8 cellular contexts compared by ENCODE assay signal in genomic region chr21:44873356-44874239, GRCh38. TPM values are rescaled to one million over a fixed set of nuclear protein-coding genes. Genes with fewer than 3 reads are reported as not detected.
DNase-seq lines count a peak whose midpoint lies in the region; ATAC-seq and TF ChIP-seq lines count a peak whose summit lies in the region.

TSS of gene PTTG1IP (minus strand) at chr21:44873690. CDS start at chr21:44873616, 74 bp downstream.

- H3K9me3 ChIP-seq in suprapubic skin: no peaks in the 10 kb centered on the region

- no peaks in the 10 kb centered on the region for H3K9me3 Mint-ChIP-seq in activated naive CD4-positive, alpha-beta T cell treated with anti-CD3 and anti-CD28 coated beads, Interleukin-2, amount 50 U/mL, for 72 hours

- peak; percentile 75 for ATAC-seq in HG02623 (IDR thresholded peaks at IDR 0.05; ENCODE audit: unreplicated experiment)
- ATAC-seq in activated naive CD4-positive, alpha-beta T cell treated with anti-CD3 and anti-CD28 coated beads, Interleukin-2, amount 50 U/mL, for 72 hours: peak; percentile 81 to 83

- WGBS in suprapubic skin: 0% methylated on average over 24 of the region's 123 CpGs

- H3K27me3 ChIP-seq in suprapubic skin: no peaks in the 10 kb centered on the region

- peaks cover 6 to 9% of the 10 kb centered on the region in 2 donors for H3K36me3 Mint-ChIP-seq in activated naive CD4-positive, alpha-beta T cell treated with anti-CD3 and anti-CD28 coated beads, Interleukin-2, amount 50 U/mL, for 72 hours

- H3K27ac ChIP-seq in suprapubic skin: peak within 1 kb of the TSS; percentile 92

- H3K27ac Mint-ChIP-seq in activated naive CD4-positive, alpha-beta T cell treated with anti-CD3 and anti-CD28 coated beads, Interleukin-2, amount 50 U/mL, for 72 hours: peak within 1 kb of the TSS; percentile 87 to 97

- peak; percentile 100 for DNase-seq in GM10266 (ENCODE audit: extremely low spot score)
- DNase-seq in NCI-H1105 (lab: John Stamatoyannopoulos, UW): peak; percentile 98
- peak; percentile 93 for DNase-seq in SKM-1 (lab: John Stamatoyannopoulos, UW; ENCODE audit: unreplicated experiment)
- peak; percentile 100 for DNase-seq in activated naive CD4-positive, alpha-beta T cell treated with anti-CD3 and anti-CD28 coated beads, Interleukin-2, amount 50 U/mL, for 72 hours (ENCODE audit: low spot score in 2 of 2)
- no peak for DNase-seq in glomerular endothelial cell (ENCODE audit: extremely low read depth, low read depth, low spot score)
- peak; percentile 93 for DNase-seq in occipital lobe (lab: John Stamatoyannopoulos, UW)
- DNase-seq in suprapubic skin (ENCODE audit: low spot score in 2 of 2): peak; percentile 98 to 99

- H3K4me3 ChIP-seq in suprapubic skin: peak within 1 kb of the TSS; percentile 87

- TF ChIP-seq POLR2A in suprapubic skin (IDR thresholded peaks at IDR 0.05): peak in 1 of 2 donors; percentile 60

- TF ChIP-seq CTCF in GM10266 (IDR thresholded peaks at IDR 0.05; ENCODE audit: control insufficient read depth, insufficient read depth, low read depth, missing control alignments) (no peak), suprapubic skin (IDR thresholded peaks at IDR 0.05) (no peak)

- peaks cover 67% of the 10 kb centered on the region for H3K4me1 ChIP-seq in suprapubic skin

- no peak for TF ChIP-seq EP300 in suprapubic skin (IDR thresholded peaks at IDR 0.05)

- no peaks in the 10 kb centered on the region for H3K36me3 ChIP-seq in suprapubic skin

RNA-seq across cellular contexts. Expression of gene PTTG1IP, which starts in this region (rescaled TPM):
- total RNA-seq in activated naive CD4-positive, alpha-beta T cell treated with anti-CD3 and anti-CD28 coated beads, Interleukin-2, amount 50 U/mL, for 72 hours: 10 to 100 TPM; 61.7 to 99.8 TPM
- total RNA-seq in glomerular endothelial cell (464 and 500 TPM in 2 replicates), occipital lobe (82.4 TPM), suprapubic skin (100 to 1,000 TPM; 114 to 172 (median 143) TPM)
